Comparison of ENCODE assay signal across 22 cellular contexts in genomic region chr15:73233623-73234022, GRCh38.
DNase-seq lines count a peak whose midpoint lies in the region; ATAC-seq, FAIRE-seq and TF ChIP-seq lines count a peak whose summit lies in the region.
"Had no signal": no experiment of that assay in that cellular context is flagged by ENCODE, and none has a peak within 500 bp of the region (broad histone marks: within the 10 kb centered on the region; RNA-seq: fewer than 3 reads in every experiment).

No MANE protein-coding gene starts in this region.

- no peak for FAIRE-seq in astrocyte (lab: Jason Lieb, UNC)
- FAIRE-seq: A204.1, GM12878, HepG2, RCC 7860 had no signal

- DNase-seq in HCEC 1CT: peak; percentile 67
- DNase-seq in astrocyte (ENCODE audit: low read depth): peak; percentile 12
- peak; percentile 0 to 13 for DNase-seq in foreskin keratinocyte
- no peak for DNase-seq in smooth muscle cell (lab: John Stamatoyannopoulos, UW; ENCODE audit: unreplicated experiment)
- DNase-seq in colonic mucosa: no peak
- DNase-seq in PC-3: no peak
- DNase-seq in NCI-H774 (lab: John Stamatoyannopoulos, UW): no peak
- DNase-seq: BE2C, DMS79, H7, HFFc6, KG1, NCI-H1092 treated with DMSO at 0.1 percent for 48 hours, NCI-H1436 treated with DMSO at 0.1 percent for 48 hours, NCI-H1930, NCI-H2227 treated with DMSO at 0.1 percent for 48 hours, NCI-H524 treated with DMSO at 0.1 percent for 48 hours, SJCRH30 had no signal

- H3K4me2 ChIP-seq in astrocyte (ENCODE audit: low read length) (no peak overlapping the region), smooth muscle cell (peak overlapping the region; percentile 45), PC-3 (ENCODE audit: low read length) (no peak overlapping the region)

- H3K4me3 Mint-ChIP-seq in astrocyte (ENCODE audit: unreplicated experiment): no peak overlapping the region
- H3K4me3 Mint-ChIP-seq: HFFc6 had no signal

- H3K36me3 Mint-ChIP-seq in astrocyte (ENCODE audit: low read depth, unreplicated experiment): peaks cover 3% of the 10 kb centered on the region

- no peaks in the 10 kb centered on the region for H3K9me2 ChIP-seq in PC-3 (replicated peaks; ENCODE audit: low read length)

- POLR2A ChIA-PET in PC-3 (lab: Charles Lee; ENCODE audit: unreplicated experiment): no interaction called here

- H3K9ac ChIP-seq in astrocyte (ENCODE audit: low read length) (no peak overlapping the region), smooth muscle cell (ENCODE audit: low read depth) (no peak overlapping the region), colonic mucosa (ENCODE audit: low read depth in 2 of 2, low read length in 2 of 2) (no peak overlapping the region), PC-3 (ENCODE audit: low read length) (no peak overlapping the region)

- no peaks in the 10 kb centered on the region for H3K27me3 Mint-ChIP-seq in astrocyte (ENCODE audit: low read depth, unreplicated experiment)

- H3K4me3 ChIP-seq in astrocyte (ENCODE audit: insufficient read depth, low read depth, low read length) (no peak overlapping the region), smooth muscle cell (no peak overlapping the region), colonic mucosa (no peak overlapping the region), PC-3 (ENCODE audit: low read length) (no peak overlapping the region)
- H3K4me3 ChIP-seq: GM12878, SJCRH30 had no signal

- no TSS peak for BruUV-seq in PC-3 (replicated peaks; lab: Mats Ljungman, UMichigan)

- H3K27me3 ChIP-seq in astrocyte (ENCODE audit: insufficient read depth, low read length) (no peaks in the 10 kb centered on the region), foreskin keratinocyte (no peaks in the 10 kb centered on the region), smooth muscle cell (ENCODE audit: low read depth) (no peaks in the 10 kb centered on the region), colonic mucosa (no peaks in the 10 kb centered on the region), PC-3 (ENCODE audit: low read length) (peaks cover 16% of the 10 kb centered on the region; the same call in 1 of the 2 replicates)
- H3K27me3 ChIP-seq: SJCRH30 had no signal

- H3K36me3 ChIP-seq in astrocyte (ENCODE audit: insufficient read depth, low read length) (no peaks in the 10 kb centered on the region), smooth muscle cell (ENCODE audit: low read depth) (no peaks in the 10 kb centered on the region), colonic mucosa (no peaks in the 10 kb centered on the region), PC-3 (ENCODE audit: low read depth, low read length) (no peaks in the 10 kb centered on the region)
- H3K36me3 ChIP-seq: BE2C, SJCRH30 had no signal

- H2AFZ ChIP-seq in astrocyte (ENCODE audit: low read depth, low read length) (no peak overlapping the region), smooth muscle cell (ENCODE audit: low read depth) (no peak overlapping the region), PC-3 (ENCODE audit: low read length) (no peak overlapping the region)

- H3F3A ChIP-seq in smooth muscle cell (ENCODE audit: low read depth) (no peaks in the 10 kb centered on the region), PC-3 (ENCODE audit: low read length, unreplicated experiment) (no peaks in the 10 kb centered on the region)

- no peak overlapping the region for H3K27ac ChIP-seq in astrocyte (ENCODE audit: low read depth, low read length)
- H3K27ac ChIP-seq in foreskin keratinocyte: no peak overlapping the region
- peak overlapping the region; percentile 17 for H3K27ac ChIP-seq in smooth muscle cell (ENCODE audit: low read depth)
- no peak overlapping the region for H3K27ac ChIP-seq in colonic mucosa
- no peak overlapping the region for H3K27ac ChIP-seq in PC-3 (ENCODE audit: low read length)
- H3K27ac ChIP-seq: SJCRH30 had no signal

- H4K20me1 ChIP-seq in astrocyte (ENCODE audit: insufficient read depth, low read length) (no peaks in the 10 kb centered on the region), smooth muscle cell (ENCODE audit: low read depth) (no peaks in the 10 kb centered on the region), PC-3 (ENCODE audit: low read length) (no peaks in the 10 kb centered on the region)

- no peak for ATAC-seq in foreskin keratinocyte
- ATAC-seq in PC-3: no peak
- ATAC-seq: GM12878, HepG2 had no signal

- H3K4me1 ChIP-seq in astrocyte (ENCODE audit: insufficient read depth, low read length) (no peaks in the 10 kb centered on the region), foreskin keratinocyte (no peaks in the 10 kb centered on the region), smooth muscle cell (ENCODE audit: low read depth) (no peaks in the 10 kb centered on the region), colonic mucosa (no peaks in the 10 kb centered on the region), PC-3 (ENCODE audit: insufficient read depth, low read length) (no peaks in the 10 kb centered on the region)
- H3K4me1 ChIP-seq: BE2C, SJCRH30 had no signal

- H3K4me1 Mint-ChIP-seq in astrocyte (ENCODE audit: low read depth, unreplicated experiment): peaks cover 22% of the 10 kb centered on the region

- WGBS in smooth muscle cell (ENCODE audit: low lambda C conversion rate): 46% methylated on average over 5 of the region's 5 CpGs

- CTCF ChIA-PET in PC-3 (lab: Charles Lee): no interaction called here

- H3K27ac Mint-ChIP-seq in astrocyte (ENCODE audit: unreplicated experiment): peak overlapping the region; percentile 4
- H3K27ac Mint-ChIP-seq: HFFc6 had no signal

- no peaks in the 10 kb centered on the region for H3K9me3 Mint-ChIP-seq in astrocyte (ENCODE audit: unreplicated experiment)
- H3K9me3 Mint-ChIP-seq: HFFc6 had no signal

- H3K79me2 ChIP-seq in astrocyte (ENCODE audit: insufficient read depth, low read length) (no peaks in the 10 kb centered on the region), smooth muscle cell (ENCODE audit: low read depth) (no peaks in the 10 kb centered on the region), PC-3 (ENCODE audit: low read length) (no peaks in the 10 kb centered on the region)

- H3K9me3 ChIP-seq in astrocyte (ENCODE audit: insufficient read depth, low read depth, low read length) (no peaks in the 10 kb centered on the region), smooth muscle cell (replicated peaks; ENCODE audit: low read depth) (peaks cover 4% of the 10 kb centered on the region), colonic mucosa (no peaks in the 10 kb centered on the region), PC-3 (ENCODE audit: low read length) (no peaks in the 10 kb centered on the region)
- H3K9me3 ChIP-seq: BE2C, SJCRH30 had no signal

- intact Hi-C loops in colonic mucosa (cut with DNase I): no loop called here
- intact Hi-C loops in PC-3 (cut with micrococcal nuclease): no loop called here

- TF ChIP-seq CTCF in astrocyte (IDR thresholded peaks at IDR 0.05; ENCODE audit: insufficient read depth, low read depth, low read length) (no peak), foreskin keratinocyte (conservative IDR thresholded peaks at IDR 0.05) (no peak), smooth muscle cell (IDR thresholded peaks at IDR 0.05; ENCODE audit: borderline replicate concordance, insufficient read depth, poor library complexity, severe bottlenecking) (no peak), colonic mucosa (IDR thresholded peaks at IDR 0.05) (no peak), PC-3 (conservative IDR thresholded peaks at IDR 0.05; ENCODE audit: low read depth, low read length) (no peak)

Comparison
In these comparisons a context has a peak if more than half of its experiments do, and no peak if none do; other contexts are left out.
1. DNase-seq: peak in HCEC 1CT (single experiment), astrocyte (single experiment) and foreskin keratinocyte (2 of 2); none in smooth muscle cell (single experiment), colonic mucosa (single experiment), PC-3 (single experiment) and NCI-H774 (single experiment).